ENCODE assay signal across 9 cellular contexts in genomic region chr7:104272767-104273384, GRCh38. TPM values are rescaled to one million over a fixed set of nuclear protein-coding genes. Genes with fewer than 3 reads are reported as not detected.
DNase-seq lines count a peak whose midpoint lies in the region; ATAC-seq and TF ChIP-seq lines count a peak whose summit lies in the region.
"Had no signal": no experiment of that assay in that cellular context is flagged by ENCODE, and none has a peak within 500 bp of the region (broad histone marks: within the 10 kb centered on the region; RNA-seq: fewer than 3 reads in every experiment).

No MANE protein-coding gene starts in this region.

- CTCF ChIA-PET in SK-N-SH (lab: Yijun Ruan, JAX) = interaction anchor here (0.6 to 3.0 kb wide), 15 partner anchors 11 to 645 kb away, joined by 3 to 28 read pairs (median 3); no protein-coding TSS in a partner anchor

- peak; percentile 57 for DNase-seq in activated CD4-positive, alpha-beta T cell treated with anti-CD3 and anti-CD28 coated beads, Interleukin-2, amount 10 ng/mL, durations not matched to agents 24 days and 14 days
- no peak for DNase-seq in activated CD4-positive, alpha-beta T cell treated with anti-CD3 and anti-CD28 coated beads for 48 hours
- DNase-seq in Karpas-422 (peak; percentile 71), SK-N-SH (peak; percentile 41), glomerular visceral epithelial cell (ENCODE audit: extremely low spot score) (peak; percentile 12), suprapubic skin (ENCODE audit: low spot score in 2 of 2) (no peak)
- DNase-seq: activated naive CD8-positive, alpha-beta T cell treated with anti-CD3 and anti-CD28 coated beads, Interleukin-2, amount 10 ng/mL, durations not matched to agents 7 days and 5 days had no signal

- H3K36me3 Mint-ChIP-seq in activated CD4-positive, alpha-beta T cell treated with anti-CD3 and anti-CD28 coated beads, Interleukin-2, amount 10 ng/mL, durations not matched to agents 24 days and 14 days (ENCODE audit: low read depth) = no peaks in the 10 kb centered on the region
- H3K36me3 Mint-ChIP-seq: activated naive CD8-positive, alpha-beta T cell treated with anti-CD3 and anti-CD28 coated beads, Interleukin-2, amount 10 ng/mL, durations not matched to agents 7 days and 5 days had no signal

- no peaks in the 10 kb centered on the region for H3F3A ChIP-seq in SK-N-SH (replicated peaks; ENCODE audit: insufficient read depth)

- peaks cover 2% of the 10 kb centered on the region for H3K27me3 Mint-ChIP-seq in activated CD4-positive, alpha-beta T cell treated with anti-CD3 and anti-CD28 coated beads, Interleukin-2, amount 10 ng/mL, durations not matched to agents 24 days and 14 days

- H3K79me2 ChIP-seq in Karpas-422 (ENCODE audit: low read length) (no peaks in the 10 kb centered on the region), SK-N-SH (ENCODE audit: insufficient read depth) (no peaks in the 10 kb centered on the region)

- H3K9me3 Mint-ChIP-seq in activated CD4-positive, alpha-beta T cell treated with anti-CD3 and anti-CD28 coated beads, Interleukin-2, amount 10 ng/mL, durations not matched to agents 24 days and 14 days = no peaks in the 10 kb centered on the region

- ATAC-seq in HG03097 (IDR thresholded peaks at IDR 0.05; ENCODE audit: low FRiP score, unreplicated experiment) (no peak), HG02588 (IDR thresholded peaks at IDR 0.05; ENCODE audit: unreplicated experiment) (no peak)

- TF ChIP-seq POLR2A in suprapubic skin (IDR thresholded peaks at IDR 0.05) = no peak

- no peak overlapping the region for H3K9ac ChIP-seq in Karpas-422 (ENCODE audit: low read length)
- H3K9ac ChIP-seq in SK-N-SH = no peak overlapping the region

- no peak overlapping the region for H3K4me2 ChIP-seq in Karpas-422 (ENCODE audit: low read depth, low read length, poor library complexity, severe bottlenecking)
- no peak overlapping the region for H3K4me2 ChIP-seq in SK-N-SH

- peak; percentile 79 for TF ChIP-seq CTCF in SK-N-SH (IDR thresholded peaks at IDR 0.05)
- peak in 1 of 2 donors; percentile 39 for TF ChIP-seq CTCF in suprapubic skin (IDR thresholded peaks at IDR 0.05)

- no peak overlapping the region for H3K27ac Mint-ChIP-seq in activated CD4-positive, alpha-beta T cell treated with anti-CD3 and anti-CD28 coated beads, Interleukin-2, amount 10 ng/mL, durations not matched to agents 24 days and 14 days
- H3K27ac Mint-ChIP-seq: activated naive CD8-positive, alpha-beta T cell treated with anti-CD3 and anti-CD28 coated beads, Interleukin-2, amount 10 ng/mL, durations not matched to agents 7 days and 5 days had no signal

- no peak overlapping the region for H3K27ac ChIP-seq in Karpas-422 (ENCODE audit: low read length)
- no peak overlapping the region for H3K27ac ChIP-seq in SK-N-SH (ENCODE audit: low read depth in 2 of 2, low read length in 1 of 2)
- no peak overlapping the region for H3K27ac ChIP-seq in suprapubic skin

- H2AFZ ChIP-seq in Karpas-422 (ENCODE audit: low read length) = no peak overlapping the region
- H2AFZ ChIP-seq in SK-N-SH (ENCODE audit: low read depth) = 0 out of 2 replicates have a peak overlapping the region, but pooled peaks have one; percentile 31

- no peaks in the 10 kb centered on the region for H3K36me3 ChIP-seq in Karpas-422 (ENCODE audit: insufficient read depth, low read length)
- H3K36me3 ChIP-seq in SK-N-SH (replicated peaks in 1 of 2; ENCODE audit: control insufficient read depth in 1 of 2, insufficient read depth in 2 of 2, low read length in 1 of 2) = no peaks in the 10 kb centered on the region
- no peaks in the 10 kb centered on the region for H3K36me3 ChIP-seq in suprapubic skin

- no peak overlapping the region for H3K4me3 Mint-ChIP-seq in activated CD4-positive, alpha-beta T cell treated with anti-CD3 and anti-CD28 coated beads, Interleukin-2, amount 10 ng/mL, durations not matched to agents 24 days and 14 days
- H3K4me3 Mint-ChIP-seq: activated naive CD8-positive, alpha-beta T cell treated with anti-CD3 and anti-CD28 coated beads, Interleukin-2, amount 10 ng/mL, durations not matched to agents 7 days and 5 days had no signal

- no peaks in the 10 kb centered on the region for H4K20me1 ChIP-seq in Karpas-422 (ENCODE audit: insufficient read depth, low read depth, low read length)
- no peaks in the 10 kb centered on the region for H4K20me1 ChIP-seq in SK-N-SH (ENCODE audit: insufficient read depth)

- peaks cover 2% of the 10 kb centered on the region for H3K4me1 Mint-ChIP-seq in activated CD4-positive, alpha-beta T cell treated with anti-CD3 and anti-CD28 coated beads, Interleukin-2, amount 10 ng/mL, durations not matched to agents 24 days and 14 days
- H3K4me1 Mint-ChIP-seq: activated naive CD8-positive, alpha-beta T cell treated with anti-CD3 and anti-CD28 coated beads, Interleukin-2, amount 10 ng/mL, durations not matched to agents 7 days and 5 days had no signal

- H3K4me1 ChIP-seq in Karpas-422 (ENCODE audit: low read length) = no peaks in the 10 kb centered on the region
- H3K4me1 ChIP-seq in SK-N-SH (ENCODE audit: control insufficient read depth in 1 of 2, insufficient read depth in 2 of 2, low read depth in 1 of 2, low read length in 1 of 2) = no peaks in the 10 kb centered on the region
- no peaks in the 10 kb centered on the region for H3K4me1 ChIP-seq in suprapubic skin

- 59% methylated on average over 5 of the region's 5 CpGs for WGBS in SK-N-SH (ENCODE audit: low lambda C conversion rate)
- WGBS in suprapubic skin = 94% methylated on average over 5 of the region's 5 CpGs

- H3K27me3 ChIP-seq in Karpas-422 (ENCODE audit: low read length) = no peaks in the 10 kb centered on the region
- H3K27me3 ChIP-seq in SK-N-SH (ENCODE audit: insufficient read depth) = 0 out of 2 replicates have a peak, but pooled peaks cover 5% of the 10 kb centered on the region
- H3K27me3 ChIP-seq in suprapubic skin = peaks cover 5% of the 10 kb centered on the region

- no peak for TF ChIP-seq EP300 in SK-N-SH (IDR thresholded peaks at IDR 0.05; ENCODE audit: borderline replicate concordance in 1 of 2, low read depth in 1 of 2, low read length in 1 of 2)
- no peak for TF ChIP-seq EP300 in suprapubic skin (IDR thresholded peaks at IDR 0.05)

- H3K4me3 ChIP-seq in Karpas-422 (ENCODE audit: low read length) (no peak overlapping the region), SK-N-SH (ENCODE audit: low read depth in 2 of 2, low read length in 1 of 2) (no peak overlapping the region; a peak in 1 of 4 replicates), suprapubic skin (no peak overlapping the region)

- H3K9me2 ChIP-seq in Karpas-422 (replicated peaks; ENCODE audit: insufficient read depth, low read length) (no peaks in the 10 kb centered on the region), SK-N-SH (no peaks in the 10 kb centered on the region)

- intact Hi-C loops in activated CD4-positive, alpha-beta T cell treated with anti-CD3 and anti-CD28 coated beads, Interleukin-2, amount 10 ng/mL, durations not matched to agents 24 days and 14 days (cut with micrococcal nuclease) = no loop called here

- TF ChIP-seq RAD21 in SK-N-SH (IDR thresholded peaks at IDR 0.05; ENCODE audit: low read length) = peak; percentile 77

- POLR2A ChIA-PET in SK-N-SH (lab: Yijun Ruan, JAX) = no interaction called here

- H3K9me3 ChIP-seq in Karpas-422 (ENCODE audit: low read length) (no peaks in the 10 kb centered on the region), SK-N-SH (no peaks in the 10 kb centered on the region), suprapubic skin (no peaks in the 10 kb centered on the region)

TF ChIP-seq in SK-N-SH, 30 proteins besides CTCF, POLR2A, EP300 and RAD21:
- TF ChIP-seq SMC3 (IDR thresholded peaks at IDR 0.05; ENCODE audit: low read depth, low read length) (peak; percentile 63), RXRA (IDR thresholded peaks at IDR 0.05; ENCODE audit: borderline replicate concordance, low read depth) (no peak), FOXM1 (IDR thresholded peaks at IDR 0.05; ENCODE audit: low read depth) (no peak)

RNA-seq across cellular contexts. Expression of gene LHFPL3, which starts 55.5 kb away (rescaled TPM):
- total RNA-seq in activated CD4-positive, alpha-beta T cell treated with anti-CD3 and anti-CD28 coated beads, Interleukin-2, amount 10 ng/mL, durations not matched to agents 24 days and 14 days = not detected in 2 replicates
- not detected in 2 replicates for total RNA-seq in Karpas-422 (2014; rRNA removed; shearing (Covaris generic); ENCODE audit: low replicate concordance)
- not detected in 2 replicates for polyA plus RNA-seq in SK-N-SH (2012; rRNA removed)
- not detected in 2 replicates for polyA plus RNA-seq in SK-N-SH (2012; cell fraction: cytosol; rRNA removed)
- not detected in 2 replicates for polyA plus RNA-seq in SK-N-SH (2012; cell fraction: nucleus; rRNA removed)
- total RNA-seq in suprapubic skin = not detected
- total RNA-seq: activated naive CD8-positive, alpha-beta T cell treated with anti-CD3 and anti-CD28 coated beads, Interleukin-2, amount 10 ng/mL, durations not matched to agents 7 days and 5 days had no signal

Comparison
In these comparisons a context has a peak if more than half of its experiments do, and no peak if none do; other contexts are left out.
1. DNase-seq: peak in activated CD4-positive, alpha-beta T cell treated with anti-CD3 and anti-CD28 coated beads, Interleukin-2, amount 10 ng/mL, durations not matched to agents 24 days and 14 days (single experiment), Karpas-422 (single experiment), SK-N-SH (single experiment) and glomerular visceral epithelial cell (single experiment); none in activated CD4-positive, alpha-beta T cell treated with anti-CD3 and anti-CD28 coated beads for 48 hours (single experiment) and suprapubic skin (0 of 2).